8 cellular contexts compared by ENCODE assay signal in genomic region chr3:72756900-72757299, GRCh38.
DNase-seq lines count a peak whose midpoint lies in the region; ATAC-seq lines count a peak whose summit lies in the region.

No MANE protein-coding gene starts in this region.

- intact Hi-C loops in left ventricle myocardium superior (cut with micrococcal nuclease): no loop called here

- DNase-seq in GDM1 (lab: John Stamatoyannopoulos, UW) (peak; percentile 64), activated T-cell treated with anti-CD3 and anti-CD28 coated beads for 4 hours (peak; percentile 4), NCI-H345 (lab: John Stamatoyannopoulos, UW) (no peak), OCI-M2 (lab: John Stamatoyannopoulos, UW; ENCODE audit: unreplicated experiment) (no peak), left ventricle myocardium superior (no peak), hippocampal formation (lab: John Stamatoyannopoulos, UW) (no peak)

- ATAC-seq in GM21381 (IDR thresholded peaks at IDR 0.05; ENCODE audit: unreplicated experiment): peak; percentile 100
- peak; percentile 100 for ATAC-seq in HG03565 (IDR thresholded peaks at IDR 0.05; ENCODE audit: unreplicated experiment)
- ATAC-seq in left ventricle myocardium superior: no peak

Comparison
In these comparisons a context has a peak if more than half of its experiments do, and no peak if none do; other contexts are left out.
1. DNase-seq: peak in GDM1 (single experiment) and activated T-cell treated with anti-CD3 and anti-CD28 coated beads for 4 hours (single experiment); none in NCI-H345 (single experiment), OCI-M2 (single experiment), left ventricle myocardium superior (single experiment) and hippocampal formation (0 of 2).